In the genomic region with DNA sequence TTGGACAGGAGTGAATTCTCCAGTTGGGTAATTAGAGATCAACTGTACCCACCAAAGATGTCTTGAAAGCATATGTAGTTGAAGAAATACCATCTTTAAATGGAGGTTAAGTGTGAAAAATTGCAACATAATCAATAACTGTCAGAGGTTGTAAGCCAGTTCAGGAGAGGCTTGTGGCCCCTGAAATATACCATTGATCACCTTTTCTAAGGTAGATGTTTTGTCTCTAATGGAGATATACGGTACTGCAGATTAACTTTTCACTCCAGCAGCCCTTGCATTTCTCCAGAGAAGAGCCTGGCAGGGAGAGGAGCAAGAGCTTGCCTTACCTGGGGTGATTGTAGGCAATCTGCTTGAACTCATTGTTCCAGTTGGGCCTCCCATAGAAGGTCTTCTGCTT, we compare ENCODE assay signal across 15 cellular contexts. TPM values are rescaled to one million over a fixed set of nuclear protein-coding genes. Genes with fewer than 3 reads are reported as not detected.
DNase-seq lines count a peak whose midpoint lies in the region; ATAC-seq, FAIRE-seq and TF ChIP-seq lines count a peak whose summit lies in the region.
"Had no signal": no experiment of that assay in that cellular context is flagged by ENCODE, and none has a peak within 500 bp of the region (broad histone marks: within the 10 kb centered on the region; RNA-seq: fewer than 3 reads in every experiment).

No MANE protein-coding gene starts in this region.

- DNase-seq in A549 (ENCODE audit: low read depth in 1 of 2, low spot score in 1 of 2) (peak in 1 of 2 experiments; percentile 2), HCT116 (ENCODE audit: low read depth, low spot score) (no peak), K562 (ENCODE audit: extremely low read depth in 1 of 4, low spot score in 3 of 4) (no peak), mesendoderm (peak; percentile 27), ecto neural progenitor cell (ENCODE audit: low spot score) (no peak), activated T-cell treated with anti-CD3 and anti-CD28 coated beads for 4 hours (no peak), SHP77 (lab: John Stamatoyannopoulos, UW) (no peak)
- DNase-seq: C1 segment of cervical spinal cord, HCEC 1CT, MG63, NCI-H1092 treated with DMSO at 0.1 percent for 48 hours, NCI-H2107, PC-3 had no signal

- no peak overlapping the region for H3K4ac ChIP-seq in mesendoderm (ENCODE audit: low read depth, low read length)

- no peaks in the 10 kb centered on the region for H3K79me2 ChIP-seq in HCT116 (ENCODE audit: insufficient read depth, low read length)
- H3K79me2 ChIP-seq in K562 (ENCODE audit: control insufficient read depth, insufficient read depth, low read length): no peaks in the 10 kb centered on the region
- H3K79me2 ChIP-seq in mesendoderm (ENCODE audit: control insufficient read depth, insufficient read depth, low read length): no peaks in the 10 kb centered on the region

- BruUV-seq in HCT116 (replicated peaks; lab: Mats Ljungman, UMichigan) (no TSS peak), K562 (replicated peaks; lab: Mats Ljungman, UMichigan) (no TSS peak)

- H4K20me1 ChIP-seq in HCT116 (ENCODE audit: insufficient read depth): no peaks in the 10 kb centered on the region
- no peaks in the 10 kb centered on the region for H4K20me1 ChIP-seq in K562 (replicated peaks; ENCODE audit: control insufficient read depth, insufficient read depth, low read length)

- no peak overlapping the region for H2AK5ac ChIP-seq in mesendoderm (ENCODE audit: low read length)

- FAIRE-seq in A549 (lab: Jason Lieb, UNC) (no peak), K562 (lab: Jason Lieb, UNC) (no peak)

- H4K8ac ChIP-seq in mesendoderm (ENCODE audit: low read depth, low read length): no peak overlapping the region

- H3K27ac ChIP-seq in A549: no peak overlapping the region
- H3K27ac ChIP-seq in HCT116 (ENCODE audit: low read depth, low read length): no peak overlapping the region
- no peak overlapping the region for H3K27ac ChIP-seq in K562 (ENCODE audit: extremely low read depth, low read depth, low read length)
- no peak overlapping the region for H3K27ac ChIP-seq in mesendoderm (ENCODE audit: low read depth, low read length)
- H3K27ac ChIP-seq: SJSA1 had no signal

- H3K9me3 ChIP-seq in A549 (no peaks in the 10 kb centered on the region), HCT116 (ENCODE audit: control insufficient read depth in 1 of 2, insufficient read depth in 1 of 2, low read depth in 1 of 2, low read length in 2 of 2) (no peaks in the 10 kb centered on the region), K562 (replicated peaks; ENCODE audit: control insufficient read depth, insufficient read depth, low read depth, low read length) (no peaks in the 10 kb centered on the region)
- H3K9me3 ChIP-seq: MG63, SJSA1 had no signal

- H3K4me1 ChIP-seq in A549 (no peaks in the 10 kb centered on the region), HCT116 (ENCODE audit: control insufficient read depth in 1 of 2, insufficient read depth in 2 of 2, low read length in 2 of 2) (no peaks in the 10 kb centered on the region), K562 (replicated peaks in 1 of 2; ENCODE audit: control insufficient read depth in 2 of 2, insufficient read depth in 2 of 2, low read length in 2 of 2) (no peaks in the 10 kb centered on the region), mesendoderm (ENCODE audit: control insufficient read depth, low read depth, low read length) (no peaks in the 10 kb centered on the region)
- H3K4me1 ChIP-seq: SJSA1 had no signal

- intact Hi-C loops in HCT116 (cut with micrococcal nuclease): no loop called here
- intact Hi-C loops in K562 (cut with micrococcal nuclease): no loop called here

- POLR2A ChIA-PET in A549 (lab: Yijun Ruan, JAX) (no interaction called here), HCT116 (lab: Charles Lee) (no interaction called here), K562 (lab: Yijun Ruan, JAX) (interaction anchor here (0.7 kb wide), 1 partner anchor 81 kb away, joined by 4 read pairs; no protein-coding TSS in a partner anchor)

- no peaks in the 10 kb centered on the region for H3K9me1 ChIP-seq in K562 (ENCODE audit: control insufficient read depth, insufficient read depth, low read length)

- no peak overlapping the region for H3K4me3 ChIP-seq in A549
- H3K4me3 ChIP-seq in HCT116 (replicated peaks in 1 of 2; ENCODE audit: low read depth in 1 of 2, low read length in 2 of 2): no peak overlapping the region
- H3K4me3 ChIP-seq in K562: no peak overlapping the region
- H3K4me3 ChIP-seq in mesendoderm (ENCODE audit: low read length): no peak overlapping the region
- H3K4me3 ChIP-seq: MG63, SJSA1 had no signal

- no peaks in the 10 kb centered on the region for H3K36me3 ChIP-seq in HCT116 (ENCODE audit: control insufficient read depth in 1 of 2, insufficient read depth in 2 of 2, low read length in 2 of 2)
- H3K36me3 ChIP-seq in K562 (ENCODE audit: control insufficient read depth, insufficient read depth, low read length): no peaks in the 10 kb centered on the region
- no peaks in the 10 kb centered on the region for H3K36me3 ChIP-seq in mesendoderm (ENCODE audit: control insufficient read depth, insufficient read depth, low read length)
- H3K36me3 ChIP-seq: MG63, SJSA1 had no signal

- no peak overlapping the region for H3K56ac ChIP-seq in mesendoderm (ENCODE audit: low read length)

- H3K27me3 ChIP-seq in HCT116 (ENCODE audit: insufficient read depth, low read length) (no peaks in the 10 kb centered on the region), K562 (ENCODE audit: control insufficient read depth in 2 of 2, insufficient read depth in 2 of 2, low read length in 2 of 2) (no peaks in the 10 kb centered on the region), mesendoderm (ENCODE audit: insufficient read depth, low read length, poor library complexity) (no peaks in the 10 kb centered on the region)
- H3K27me3 ChIP-seq: MG63, SJSA1 had no signal

- TF ChIP-seq RAD21 in A549 (conservative IDR thresholded peaks at IDR 0.05 in 1 of 2, IDR thresholded peaks at IDR 0.05 in 1 of 2): no peak
- TF ChIP-seq RAD21 in HCT116 (IDR thresholded peaks at IDR 0.05; ENCODE audit: low read depth): no peak
- no peak for TF ChIP-seq RAD21 in K562 (CRISPR knock-in tag; conservative IDR thresholded peaks at IDR 0.05 in 1 of 2, IDR thresholded peaks at IDR 0.05 in 1 of 2)

- no peak overlapping the region for H2BK5ac ChIP-seq in mesendoderm (ENCODE audit: low read length)

- TF ChIP-seq CTCF in A549 (IDR thresholded peaks at IDR 0.05) (no peak), HCT116 (IDR thresholded peaks at IDR 0.05 in 2 of 3, conservative IDR thresholded peaks at IDR 0.05 in 1 of 3; ENCODE audit: borderline replicate concordance in 1 of 3, insufficient read depth in 1 of 3, low read depth in 2 of 3, low read length in 2 of 3) (no peak; a peak in 1 of 6 replicates), K562 (IDR thresholded peaks at IDR 0.05 in 2 of 3, conservative IDR thresholded peaks at IDR 0.05 in 1 of 3; ENCODE audit: insufficient read depth in 2 of 3, low read depth in 1 of 3, low read length in 3 of 3) (no peak)

- H3K9ac ChIP-seq in HCT116 (ENCODE audit: low read length) (no peak overlapping the region), K562 (ENCODE audit: insufficient read depth in 1 of 2, low read depth in 2 of 2, low read length in 2 of 2) (no peak overlapping the region), mesendoderm (ENCODE audit: low read length) (no peak overlapping the region)

- RAD21 ChIA-PET in HCT116 (lab: Charles Lee; ENCODE audit: low non-redundant PET in 1 of 2, low total read pairs in 2 of 2, uncharacterized antibody in 2 of 2, unreplicated experiment in 2 of 2): no interaction called here

- no peaks in the 10 kb centered on the region for H3K79me1 ChIP-seq in mesendoderm (ENCODE audit: low read length)

- TF ChIP-seq POLR2A in A549 (IDR thresholded peaks at IDR 0.05; ENCODE audit: low read length) (no peak), HCT116 (IDR thresholded peaks at IDR 0.05; ENCODE audit: borderline replicate concordance, extremely low read depth, insufficient read depth, insufficient read length) (no peak), K562 (conservative IDR thresholded peaks at IDR 0.05) (no peak)

- ATAC-seq in A549 (no peak), HCT116 (peak; percentile 50; the same call in 1 of the 2 replicates), K562 (no peak)
- ATAC-seq: PC-3 had no signal

- no peak overlapping the region for H2BK120ac ChIP-seq in mesendoderm (ENCODE audit: low read depth, low read length)

- no peak overlapping the region for H4K5ac ChIP-seq in mesendoderm (ENCODE audit: low read length)

- no peak overlapping the region for H2BK15ac ChIP-seq in mesendoderm (replicated peaks; ENCODE audit: low read depth)

- no peaks in the 10 kb centered on the region for H3K9me2 ChIP-seq in HCT116 (ENCODE audit: insufficient read depth)

- TF ChIP-seq EP300 in A549 (IDR thresholded peaks at IDR 0.05) (no peak), K562 (IDR thresholded peaks at IDR 0.05; ENCODE audit: low read length) (no peak)

- WGBS in A549 (ENCODE audit: missing lambda C conversion rate): 86% methylated on average over 1 of the region's 1 CpG
- WGBS in K562 (ENCODE audit: insufficient coverage, low coverage, missing lambda C conversion rate): 0% methylated on average over 1 of the region's 1 CpG
- WGBS in mesendoderm (ENCODE audit: extremely low coverage, insufficient coverage, low lambda C conversion rate): no CpG with 5 or more reads among the region's 1 CpG

- H3K4me2 ChIP-seq in A549 (no peak overlapping the region), HCT116 (ENCODE audit: low read length) (no peak overlapping the region), K562 (ENCODE audit: insufficient read depth, low read length) (no peak overlapping the region), mesendoderm (ENCODE audit: low read length) (no peak overlapping the region)

- H3K18ac ChIP-seq in mesendoderm (ENCODE audit: low read length): no peak overlapping the region

- in situ Hi-C loops in K562 (cut with MboI): no loop called here

- no peak overlapping the region for H3K23ac ChIP-seq in mesendoderm (ENCODE audit: low read length)

- H2AFZ ChIP-seq in HCT116 (ENCODE audit: low read depth, low read length, poor library complexity, severe bottlenecking): no peak overlapping the region
- H2AFZ ChIP-seq in K562 (ENCODE audit: low read depth, low read length): no peak overlapping the region

- CTCF ChIA-PET in A549 (lab: Yijun Ruan, JAX): no interaction called here
- CTCF ChIA-PET in HCT116 (lab: Charles Lee): no interaction called here
- CTCF ChIA-PET in K562 (lab: Yijun Ruan, JAX; ENCODE audit: low intra/inter-chr PET ratio): no interaction called here

RNA-seq across cellular contexts. Expression of a gene that starts 48.8 kb away (rescaled TPM):
- not detected in 2 replicates for polyA plus RNA-seq in A549 (2011; rRNA removed)
- not detected in 2 replicates for polyA plus RNA-seq in A549 (2012; cell fraction: cytosol; rRNA removed)
- not detected in 2 replicates for polyA plus RNA-seq in A549 (2012; cell fraction: nucleus; rRNA removed)
- not detected in 3 replicates for polyA plus RNA-seq in A549 (2017; fragmentation: RNase III; extraction: RNeasy Plus Mini Kit Qiagen cat#74134 plus additional on column Dnase treatment)
- polyA minus RNA-seq in A549 (2011; rRNA and poly(A)+ RNA removed): not detected in 2 replicates
- total RNA-seq in HCT116 (2021; ENCODE audit: unreplicated experiment): not detected
- polyA plus RNA-seq in HCT116 (2012): not detected in 2 replicates
- not detected in 2 replicates for total RNA-seq in K562 (2011; cell fraction: chromatin; rRNA removed; ENCODE audit: low replicate concordance)
- total RNA-seq in K562 (2011; cell fraction: nucleolus; rRNA removed): not detected in 2 replicates
- not detected in 2 replicates for total RNA-seq in K562 (2011; cell fraction: nucleoplasm; rRNA removed)
- total RNA-seq in K562 (2014; rRNA removed): not detected in 2 replicates
- total RNA-seq in K562 (2014; rRNA removed; fragmentation: Illumina TruSeq; extraction: Trizol): not detected in 2 replicates
- not detected in 2 replicates for total RNA-seq in K562 (2015; rRNA removed; fragmentation: Illumina TruSeq; extraction: Trizol)
- total RNA-seq in K562 (2021): not detected in 2 replicates
- not detected in 2 replicates for polyA plus RNA-seq in K562 (2011; rRNA removed)
- polyA plus RNA-seq in K562 (2011; cell fraction: cytosol; rRNA removed): not detected in 2 replicates
- not detected in 2 replicates for polyA plus RNA-seq in K562 (2011; cell fraction: nucleus; rRNA removed)
- polyA plus RNA-seq in K562 (2012): not detected in 2 replicates
- polyA plus RNA-seq in K562 (2014; fragmentation: Illumina TruSeq; extraction: Trizol): not detected in 2 replicates
- not detected for polyA plus RNA-seq in K562 (2014; fragmentation: Nextera tagmentation; extraction: Ambion mirVana)
- polyA plus RNA-seq in K562 (2014; rRNA removed): not detected in 2 replicates
- polyA minus RNA-seq in K562 (2011; rRNA and poly(A)+ RNA removed): not detected in 2 replicates
- not detected in 2 replicates for polyA minus RNA-seq in K562 (2011; cell fraction: cytosol; rRNA and poly(A)+ RNA removed)
- not detected in 2 replicates for polyA minus RNA-seq in K562 (2011; cell fraction: nucleus; rRNA and poly(A)+ RNA removed)
- polyA plus RNA-seq in mesendoderm (2013, experiment 1 of 2): 0.03 TPM
- polyA plus RNA-seq in mesendoderm (2013, experiment 2 of 2): 0.01 TPM
- total RNA-seq: A673, PC-3, SJSA1 had no signal
